In genomic region chr13:47800593-47800992, GRCh38 we compare ENCODE assay signal across 16 cellular contexts.
DNase-seq lines count a peak whose midpoint lies in the region; ATAC-seq and TF ChIP-seq lines count a peak whose summit lies in the region.
"Had no signal": no experiment of that assay in that cellular context is flagged by ENCODE, and none has a peak within 500 bp of the region (broad histone marks: within the 10 kb centered on the region; RNA-seq: fewer than 3 reads in every experiment).

No MANE protein-coding gene starts in this region.

- TF ChIP-seq CTCF in activated CD8-positive, alpha-beta T cell treated with anti-CD3 and anti-CD28 coated beads for 36 hours (IDR thresholded peaks at IDR 0.05): no peak
- TF ChIP-seq CTCF in neural crest cell (conservative IDR thresholded peaks at IDR 0.05): no peak

- intact Hi-C loops in activated CD8-positive, alpha-beta T cell treated with anti-CD3 and anti-CD28 coated beads for 36 hours (cut with micrococcal nuclease): no loop called here

- no peak overlapping the region for H3K27ac Mint-ChIP-seq in activated CD8-positive, alpha-beta T cell treated with anti-CD3 and anti-CD28 coated beads for 36 hours
- H3K27ac Mint-ChIP-seq in activated CD8-positive, alpha-beta T cell treated with anti-CD3 and anti-CD28 coated beads, Interleukin-2, amount 10 ng/mL, durations not matched to agents 7 days and 5 days: no peak overlapping the region
- H3K27ac Mint-ChIP-seq in neural crest cell (ENCODE audit: unreplicated experiment): peak overlapping the region; percentile 39
- H3K27ac Mint-ChIP-seq: B cell; CD4-positive, alpha-beta T cell; CD8-positive, alpha-beta T cell had no signal

- DNase-seq in activated CD8-positive, alpha-beta T cell treated with anti-CD3 and anti-CD28 coated beads for 36 hours: peak; percentile 6
- DNase-seq in activated CD8-positive, alpha-beta T cell treated with anti-CD3 and anti-CD28 coated beads, Interleukin-2, amount 10 ng/mL, durations not matched to agents 7 days and 5 days: no peak
- peak; percentile 6 for DNase-seq in stimulated activated CD4-positive, alpha-beta T cell treated with anti-CD3 and anti-CD28 coated beads, Interleukin-1b, Interleukin-23, amount 100 ng/mL, for 48 hours
- DNase-seq in stimulated activated CD4-positive, alpha-beta T cell treated with anti-CD3 and anti-CD28 coated beads, Interleukin-12 subunit alpha, Interleukin-12 subunit beta, amount 100 ng/mL, for 4 hours: no peak
- no peak for DNase-seq in neural crest cell (ENCODE audit: low read depth, low spot score)
- DNase-seq: AML-193; Caco-2; Calu3; CD4-positive, alpha-beta T cell; CD8-positive, alpha-beta T cell; DMS79 treated with DMSO at 0.1 percent for 48 hours; GF-D8 had no signal

- ATAC-seq in activated CD8-positive, alpha-beta T cell treated with anti-CD3 and anti-CD28 coated beads for 36 hours: no peak
- no peak for ATAC-seq in activated CD8-positive, alpha-beta T cell treated with anti-CD3 and anti-CD28 coated beads, Interleukin-2, amount 10 ng/mL, durations not matched to agents 7 days and 5 days
- peak; percentile 47 for ATAC-seq in GM19351 (IDR thresholded peaks at IDR 0.05; ENCODE audit: unreplicated experiment)
- ATAC-seq in HG03139 (IDR thresholded peaks at IDR 0.05; ENCODE audit: unreplicated experiment): no peak
- ATAC-seq: A549; CD8-positive, alpha-beta T cell had no signal

- CTCF ChIA-PET in activated CD8-positive, alpha-beta T cell treated with anti-CD3 and anti-CD28 coated beads for 36 hours (lab: Charles Lee): no interaction called here
- CTCF ChIA-PET in activated CD8-positive, alpha-beta T cell treated with anti-CD3 and anti-CD28 coated beads, Interleukin-2, amount 10 ng/mL, durations not matched to agents 7 days and 5 days (lab: Charles Lee): no interaction called here

- POLR2A ChIA-PET in activated CD8-positive, alpha-beta T cell treated with anti-CD3 and anti-CD28 coated beads for 36 hours (lab: Charles Lee): no interaction called here
- POLR2A ChIA-PET in activated CD8-positive, alpha-beta T cell treated with anti-CD3 and anti-CD28 coated beads, Interleukin-2, amount 10 ng/mL, durations not matched to agents 7 days and 5 days (lab: Charles Lee): no interaction called here

- no peaks in the 10 kb centered on the region for H3K27me3 Mint-ChIP-seq in activated CD8-positive, alpha-beta T cell treated with anti-CD3 and anti-CD28 coated beads for 36 hours
- H3K27me3 Mint-ChIP-seq in activated CD8-positive, alpha-beta T cell treated with anti-CD3 and anti-CD28 coated beads, Interleukin-2, amount 10 ng/mL, durations not matched to agents 7 days and 5 days (ENCODE audit: low read depth): no peaks in the 10 kb centered on the region
- H3K27me3 Mint-ChIP-seq in neural crest cell (ENCODE audit: low read depth): no peaks in the 10 kb centered on the region
- H3K27me3 Mint-ChIP-seq: CD4-positive, alpha-beta T cell had no signal

- H3K9me3 Mint-ChIP-seq in activated CD8-positive, alpha-beta T cell treated with anti-CD3 and anti-CD28 coated beads for 36 hours: peaks cover 3% of the 10 kb centered on the region
- no peaks in the 10 kb centered on the region for H3K9me3 Mint-ChIP-seq in activated CD8-positive, alpha-beta T cell treated with anti-CD3 and anti-CD28 coated beads, Interleukin-2, amount 10 ng/mL, durations not matched to agents 7 days and 5 days (ENCODE audit: insufficient read depth)
- peaks cover 2% of the 10 kb centered on the region for H3K9me3 Mint-ChIP-seq in neural crest cell
- H3K9me3 Mint-ChIP-seq: CD8-positive, alpha-beta T cell had no signal

- no peaks in the 10 kb centered on the region for H3K4me1 Mint-ChIP-seq in activated CD8-positive, alpha-beta T cell treated with anti-CD3 and anti-CD28 coated beads for 36 hours (ENCODE audit: low read depth)
- no peaks in the 10 kb centered on the region for H3K4me1 Mint-ChIP-seq in activated CD8-positive, alpha-beta T cell treated with anti-CD3 and anti-CD28 coated beads, Interleukin-2, amount 10 ng/mL, durations not matched to agents 7 days and 5 days (ENCODE audit: low read depth)
- H3K4me1 Mint-ChIP-seq in neural crest cell: no peaks in the 10 kb centered on the region
- H3K4me1 Mint-ChIP-seq: B cell had no signal

- no peak overlapping the region for H3K4me3 Mint-ChIP-seq in activated CD8-positive, alpha-beta T cell treated with anti-CD3 and anti-CD28 coated beads for 36 hours
- H3K4me3 Mint-ChIP-seq in activated CD8-positive, alpha-beta T cell treated with anti-CD3 and anti-CD28 coated beads, Interleukin-2, amount 10 ng/mL, durations not matched to agents 7 days and 5 days: no peak overlapping the region
- no peak overlapping the region for H3K4me3 Mint-ChIP-seq in neural crest cell
- H3K4me3 Mint-ChIP-seq: B cell; CD4-positive, alpha-beta T cell; CD8-positive, alpha-beta T cell had no signal

- no peaks in the 10 kb centered on the region for H3K36me3 Mint-ChIP-seq in activated CD8-positive, alpha-beta T cell treated with anti-CD3 and anti-CD28 coated beads for 36 hours (ENCODE audit: low read depth)
- H3K36me3 Mint-ChIP-seq in activated CD8-positive, alpha-beta T cell treated with anti-CD3 and anti-CD28 coated beads, Interleukin-2, amount 10 ng/mL, durations not matched to agents 7 days and 5 days (ENCODE audit: low read depth): no peaks in the 10 kb centered on the region
- no peaks in the 10 kb centered on the region for H3K36me3 Mint-ChIP-seq in neural crest cell (ENCODE audit: low read depth)
- H3K36me3 Mint-ChIP-seq: CD8-positive, alpha-beta T cell had no signal

Comparison
In these comparisons a context has a peak if more than half of its experiments do, and no peak if none do; other contexts are left out.
1. DNase-seq: peak in activated CD8-positive, alpha-beta T cell treated with anti-CD3 and anti-CD28 coated beads for 36 hours (single experiment) and stimulated activated CD4-positive, alpha-beta T cell treated with anti-CD3 and anti-CD28 coated beads, Interleukin-1b, Interleukin-23, amount 100 ng/mL, for 48 hours (single experiment); none in activated CD8-positive, alpha-beta T cell treated with anti-CD3 and anti-CD28 coated beads, Interleukin-2, amount 10 ng/mL, durations not matched to agents 7 days and 5 days (single experiment), stimulated activated CD4-positive, alpha-beta T cell treated with anti-CD3 and anti-CD28 coated beads, Interleukin-12 subunit alpha, Interleukin-12 subunit beta, amount 100 ng/mL, for 4 hours (single experiment) and neural crest cell (single experiment).